21 cellular contexts compared by ENCODE assay signal in the genomic region with DNA sequence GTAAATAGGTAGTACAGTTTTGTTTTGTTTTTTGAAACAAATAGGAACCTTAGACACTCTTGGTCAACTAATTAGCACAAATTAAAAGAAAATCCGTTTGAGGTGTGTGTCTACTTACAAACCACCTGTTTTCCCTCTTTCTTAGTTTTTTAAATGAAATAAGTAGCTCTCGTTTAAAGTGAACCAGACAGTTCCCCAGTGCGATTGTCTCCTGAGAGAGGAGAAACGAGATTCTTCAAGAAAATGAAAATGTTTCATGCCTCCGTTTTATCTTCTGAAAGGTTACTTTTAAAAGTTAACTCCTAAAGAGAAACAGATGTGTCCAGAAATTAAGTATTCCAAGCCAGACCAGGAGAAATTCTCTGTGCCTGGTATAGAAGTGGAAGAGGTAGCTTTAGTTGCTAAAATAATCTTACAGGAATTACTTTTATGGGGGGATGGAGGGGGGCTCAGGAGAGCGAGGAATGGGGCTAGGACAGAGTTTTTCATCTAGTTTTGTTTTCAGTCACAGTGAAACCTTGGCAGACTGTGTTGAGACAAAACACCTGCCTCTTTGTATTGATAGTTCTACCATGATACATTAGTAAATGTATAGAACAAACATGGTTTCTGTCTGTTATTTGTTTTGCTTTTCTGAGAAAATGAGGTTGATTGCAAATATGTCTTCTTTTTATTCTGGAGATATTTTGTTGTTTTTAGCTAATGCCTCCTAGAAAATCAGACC.
"Had no signal": no experiment of that assay in that cellular context is flagged by ENCODE, and none has a peak within 500 bp of the region (broad histone marks: within the 10 kb centered on the region; RNA-seq: fewer than 3 reads in every experiment).

No MANE protein-coding gene starts in this region.

- DNase-seq: activated B cell treated with CpG ODN at 0.5 μM for 24 hours; activated CD4-positive, alpha-beta T cell treated with anti-CD3 and anti-CD28 coated beads for 1 hour; activated CD4-positive, alpha-beta T cell treated with anti-CD3 and anti-CD28 coated beads, Interleukin-2, amount 10 ng/mL, durations not matched to agents 24 days and 14 days; activated CD4-positive, alpha-beta T cell treated with anti-CD3 and anti-CD28 coated beads, Interleukin-2, amount 50 U/mL, for 48 hours; activated CD8-positive, alpha-beta memory T cell treated with anti-CD3 and anti-CD28 coated beads, Interleukin-2, amount 10 ng/mL, durations not matched to agents 7 days and 5 days; activated gamma-delta T cell; activated naive CD4-positive, alpha-beta T cell treated with anti-CD3 and anti-CD28 coated beads for 36 hours; activated T-cell treated with anti-CD3 and anti-CD28 coated beads, Interleukin-2, amount 50 U/mL, for 4 hours; amygdala; Karpas-422; NCI-H2107; NCI-H2171 treated with DMSO at 0.1 percent for 48 hours; NCI-H226; RPMI8226; T-cell; T-helper 2 cell; T1000 had no signal

- H3K4me3 ChIP-seq: SK-N-MC had no signal

- H3K27ac ChIP-seq: SK-N-MC had no signal

- ATAC-seq: activated CD8-positive, alpha-beta memory T cell treated with anti-CD3 and anti-CD28 coated beads, Interleukin-2, amount 10 ng/mL, durations not matched to agents 7 days and 5 days; activated T-cell treated with anti-CD3 and anti-CD28 coated beads, Interleukin-2, amount 50 U/mL, for 4 hours; activated T-helper 17 cell treated with anti-CD3 and anti-CD28 coated beads, Interleukin-2, amount 50 U/mL, for 72 hours; Panc1; Right ventricle myocardium inferior; T-cell had no signal
